Comparison of ENCODE assay signal across 8 cellular contexts in the genomic region with DNA sequence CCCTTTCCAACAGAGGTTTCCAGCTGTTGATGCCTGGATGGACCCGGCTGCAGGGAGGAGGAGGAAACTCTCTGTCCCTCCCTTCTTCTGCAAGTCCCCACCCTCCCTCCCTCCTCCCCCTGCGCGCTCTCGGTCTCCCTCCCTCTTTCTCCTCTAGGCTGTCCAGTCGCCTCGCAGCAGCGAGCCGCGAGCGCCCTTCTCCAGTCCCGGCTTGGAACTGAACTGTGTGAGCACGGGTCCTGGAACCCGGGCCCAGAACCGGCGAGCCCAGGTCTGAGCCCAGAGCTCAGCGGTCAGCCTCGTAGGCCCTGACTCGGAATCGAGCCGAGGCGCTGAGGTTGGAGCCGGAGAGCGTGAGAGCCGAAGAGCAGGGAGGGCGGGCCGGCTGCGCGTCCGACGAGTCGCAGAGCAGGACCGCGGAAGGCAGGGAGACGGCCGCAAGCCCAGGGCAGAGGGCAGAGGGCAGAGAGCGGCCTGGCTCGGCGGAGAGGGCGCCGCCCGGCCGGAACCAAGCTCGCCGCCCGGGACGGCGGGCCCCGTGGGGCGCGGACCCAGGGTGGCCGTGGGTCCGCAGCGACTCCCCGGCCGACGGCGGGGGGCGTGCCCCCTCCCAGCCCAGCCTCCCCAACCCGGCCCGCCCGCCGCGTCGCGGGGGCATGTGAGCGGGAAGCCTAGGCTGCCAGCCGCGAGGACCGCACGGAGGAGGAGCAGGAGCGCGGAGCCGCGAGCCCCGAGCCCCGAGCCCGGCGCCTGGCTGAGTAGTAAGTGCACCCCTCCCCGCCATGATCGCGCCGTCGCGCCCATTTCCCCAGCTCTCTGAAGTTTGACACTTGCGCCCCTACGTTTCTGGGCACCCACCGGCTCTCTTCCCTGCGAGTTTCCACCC. TPM values are rescaled to one million over a fixed set of nuclear protein-coding genes. Genes with fewer than 3 reads are reported as not detected.
A peak's percentile ranks its signal among the peaks of the same experiment; 100 is the strongest.
DNase-seq lines count a peak whose midpoint lies in the region; ATAC-seq, FAIRE-seq and TF ChIP-seq lines count a peak whose summit lies in the region.

TSS of gene SOX13 (plus strand) at position 165 of the 886 bp plus-strand sequence. CDS start 39,801 bp downstream, outside the sequence.

- H3K9me3 ChIP-seq in MG63 (no peaks in the 10 kb centered on the region), SK-N-SH (no peaks in the 10 kb centered on the region), iPS-18c (ENCODE audit: control insufficient read depth, insufficient read depth, low read length) (no peaks in the 10 kb centered on the region)

- 0 out of 2 replicates have a peak, but pooled peaks cover 3% of the 10 kb centered on the region for H3K79me2 ChIP-seq in SK-N-SH (ENCODE audit: insufficient read depth)

- H3K4me1 ChIP-seq in SK-N-SH (ENCODE audit: control insufficient read depth in 1 of 2, insufficient read depth in 2 of 2, low read depth in 1 of 2, low read length in 1 of 2) (peaks cover 0 to 9% of the 10 kb centered on the region in 2 experiments; a peak in 1 of 4 replicates), rectal smooth muscle tissue (ENCODE audit: control insufficient read depth, insufficient read depth, low read length) (peaks cover 5% of the 10 kb centered on the region)

- H4K20me1 ChIP-seq in SK-N-SH (ENCODE audit: insufficient read depth) = no peaks in the 10 kb centered on the region

- peak within 1 kb of the TSS; percentile 98 for H3K4me2 ChIP-seq in SK-N-SH

- WGBS in SK-N-SH (ENCODE audit: low lambda C conversion rate) = 1% methylated on average over 26 of the region's 88 CpGs

- FAIRE-seq in D721Med (lab: Jason Lieb, UNC) = no peak

- ATAC-seq in GM18502 (IDR thresholded peaks at IDR 0.05; ENCODE audit: poor library complexity, unreplicated experiment) = no peak

- no peaks in the 10 kb centered on the region for H3F3A ChIP-seq in SK-N-SH (replicated peaks; ENCODE audit: insufficient read depth)

- H3K36me3 ChIP-seq in MG63 (no peaks in the 10 kb centered on the region; the same call in none of the 2 replicates), SK-N-SH (replicated peaks in 1 of 2; ENCODE audit: control insufficient read depth in 1 of 2, insufficient read depth in 2 of 2, low read length in 1 of 2) (no peaks in the 10 kb centered on the region), rectal smooth muscle tissue (ENCODE audit: control insufficient read depth, insufficient read depth, low read length) (no peaks in the 10 kb centered on the region)

- H3K27ac ChIP-seq in SK-N-SH (ENCODE audit: low read depth in 2 of 2, low read length in 1 of 2) = peak within 1 kb of the TSS; percentile 44 to 57; a peak in 2 of 4 replicates
- H3K27ac ChIP-seq in rectal smooth muscle tissue (ENCODE audit: low read depth, low read length) = peak within 1 kb of the TSS; percentile 92

- H3K27me3 ChIP-seq in MG63 (no peaks in the 10 kb centered on the region), SK-N-SH (ENCODE audit: insufficient read depth) (no peaks in the 10 kb centered on the region), rectal smooth muscle tissue (ENCODE audit: control insufficient read depth, insufficient read depth, low read length) (no peaks in the 10 kb centered on the region)

- H3K9ac ChIP-seq in SK-N-SH = peak within 1 kb of the TSS; percentile 67; the same call in 1 of the 2 replicates
- H3K9ac ChIP-seq in rectal smooth muscle tissue (ENCODE audit: low read length) = peak within 1 kb of the TSS; percentile 66

- DNase-seq in D721Med (ENCODE audit: insufficient read length, low spot score) (peak; percentile 96), MG63 (peak; percentile 92), SK-N-SH (peak; percentile 92), cerebellar cortex (ENCODE audit: low spot score) (peak; percentile 80), GM10248 (ENCODE audit: extremely low spot score) (no peak)

- H3K4me3 ChIP-seq in MG63 (peak within 1 kb of the TSS; percentile 65), SK-N-SH (ENCODE audit: low read depth in 2 of 2, low read length in 1 of 2) (peak within 1 kb of the TSS; percentile 71 to 80), iPS-18c (ENCODE audit: insufficient read depth, low read depth, low read length) (peak within 1 kb of the TSS; percentile 71), rectal smooth muscle tissue (ENCODE audit: low read length) (peak within 1 kb of the TSS; percentile 70)

- POLR2A ChIA-PET in SK-N-SH (lab: Yijun Ruan, JAX) = interaction anchor here (0.5 to 1.5 kb wide), 3 partner anchors 11 to 79 kb away, joined by 3 to 8 read pairs (median 3); partner anchors contain the start of gene ETNK2
- POLR2A ChIA-PET in GM10248 (lab: Yijun Ruan, JAX) = no interaction called here

- peak within 1 kb of the TSS; percentile 74 for H2AFZ ChIP-seq in SK-N-SH (ENCODE audit: low read depth)

- TF ChIP-seq EP300 in SK-N-SH (IDR thresholded peaks at IDR 0.05; ENCODE audit: borderline replicate concordance in 1 of 2, low read depth in 1 of 2, low read length in 1 of 2) = no peak

- no peaks in the 10 kb centered on the region for H3K9me2 ChIP-seq in SK-N-SH

- TF ChIP-seq RAD21 in SK-N-SH (IDR thresholded peaks at IDR 0.05; ENCODE audit: low read length) = peak; percentile 30; the same call in 1 of the 2 replicates

- CTCF ChIA-PET in SK-N-SH (lab: Yijun Ruan, JAX) = interaction anchor here (1.1 to 3.8 kb wide), 5 partner anchors 54 to 253 kb away, joined by 3 to 31 read pairs (median 9); partner anchors contain the start of gene ETNK2
- CTCF ChIA-PET in GM10248 (lab: Yijun Ruan, JAX) = interaction anchor here (1.2 kb wide), 1 partner anchor 56 kb away, joined by 3 read pairs; no protein-coding TSS in a partner anchor

- TF ChIP-seq CTCF in D721Med (IDR thresholded peaks at IDR 0.05; ENCODE audit: insufficient read depth, missing control alignments) (no peak), SK-N-SH (IDR thresholded peaks at IDR 0.05) (peak; percentile 25), GM10248 (IDR thresholded peaks at IDR 0.05; ENCODE audit: control extremely low read depth, extremely low read depth, low read depth, missing control alignments) (no peak)

TF ChIP-seq in SK-N-SH, 30 proteins besides CTCF, POLR2A, EP300 and RAD21:
- TF ChIP-seq TAF1 (IDR thresholded peaks at IDR 0.05; ENCODE audit: borderline replicate concordance, low read depth, low read length) = peak; percentile 55; the same call in 1 of the 2 replicates
- TF ChIP-seq ELF1 (IDR thresholded peaks at IDR 0.05) = no peak
- TF ChIP-seq, protein P1, sequence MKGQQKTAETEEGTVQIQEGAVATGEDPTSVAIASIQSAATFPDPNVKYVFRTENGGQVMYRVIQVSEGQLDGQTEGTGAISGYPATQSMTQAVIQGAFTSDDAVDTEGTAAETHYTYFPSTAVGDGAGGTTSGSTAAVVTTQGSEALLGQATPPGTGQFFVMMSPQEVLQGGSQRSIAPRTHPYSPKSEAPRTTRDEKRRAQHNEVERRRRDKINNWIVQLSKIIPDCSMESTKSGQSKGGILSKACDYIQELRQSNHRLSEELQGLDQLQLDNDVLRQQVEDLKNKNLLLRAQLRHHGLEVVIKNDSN (IDR thresholded peaks at IDR 0.05; ENCODE audit: borderline replicate concordance, low read depth) = no peak
- no peak for TF ChIP-seq GATA2 (CRISPR knock-in tag; IDR thresholded peaks at IDR 0.05)
- TF ChIP-seq SIN3A (IDR thresholded peaks at IDR 0.05; ENCODE audit: borderline replicate concordance, low read depth, low read length) = no peak
- no peak for TF ChIP-seq FOXJ3 (CRISPR knock-in tag; IDR thresholded peaks at IDR 0.05)
- TF ChIP-seq RCOR1 (IDR thresholded peaks at IDR 0.05; ENCODE audit: low read length) = no peak
- TF ChIP-seq TCF12 (IDR thresholded peaks at IDR 0.05) = no peak
- no peak for TF ChIP-seq CHD2 (IDR thresholded peaks at IDR 0.05; ENCODE audit: low read length, partially characterized antibody)
- no peak for TF ChIP-seq JUND (IDR thresholded peaks at IDR 0.05)
- TF ChIP-seq FOSL2 (IDR thresholded peaks at IDR 0.05; ENCODE audit: borderline replicate concordance, low read depth) = no peak
- TF ChIP-seq MXI1 (IDR thresholded peaks at IDR 0.05; ENCODE audit: low read depth, low read length) = 0 out of 2 replicates have a peak, but pooled peaks have one; percentile 41
- no peak for TF ChIP-seq FOXM1 (IDR thresholded peaks at IDR 0.05; ENCODE audit: low read depth)
- TF ChIP-seq YY1 (IDR thresholded peaks at IDR 0.05; ENCODE audit: low read depth) = no peak
- peak; percentile 83 for TF ChIP-seq POLR2AphosphoS5 (IDR thresholded peaks at IDR 0.05; ENCODE audit: low read depth, low read length)
- TF ChIP-seq RFX5 (IDR thresholded peaks at IDR 0.05; ENCODE audit: low read length) = no peak
- TF ChIP-seq EZH2phosphoT487 (IDR thresholded peaks at IDR 0.05; ENCODE audit: borderline replicate concordance, low read depth) = no peak
- TF ChIP-seq SMC3 (IDR thresholded peaks at IDR 0.05; ENCODE audit: low read depth, low read length) = no peak
- TF ChIP-seq, protein P2, sequence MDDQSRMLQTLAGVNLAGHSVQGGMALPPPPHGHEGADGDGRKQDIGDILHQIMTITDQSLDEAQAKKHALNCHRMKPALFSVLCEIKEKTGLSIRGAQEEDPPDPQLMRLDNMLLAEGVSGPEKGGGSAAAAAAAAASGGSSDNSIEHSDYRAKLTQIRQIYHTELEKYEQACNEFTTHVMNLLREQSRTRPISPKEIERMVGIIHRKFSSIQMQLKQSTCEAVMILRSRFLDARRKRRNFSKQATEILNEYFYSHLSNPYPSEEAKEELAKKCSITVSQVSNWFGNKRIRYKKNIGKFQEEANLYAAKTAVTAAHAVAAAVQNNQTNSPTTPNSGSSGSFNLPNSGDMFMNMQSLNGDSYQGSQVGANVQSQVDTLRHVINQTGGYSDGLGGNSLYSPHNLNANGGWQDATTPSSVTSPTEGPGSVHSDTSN (IDR thresholded peaks at IDR 0.05) = no peak
- no peak for TF ChIP-seq NRF1 (IDR thresholded peaks at IDR 0.05; ENCODE audit: low read depth, low read length)
- no peak for TF ChIP-seq TEAD4 (IDR thresholded peaks at IDR 0.05; ENCODE audit: borderline replicate concordance, insufficient read depth)

RNA-seq across cellular contexts. Expression of gene SOX13, which starts in this region (rescaled TPM):
- 0.86 and 2.1 TPM in 2 replicates for total RNA-seq in MG63 (2014; rRNA removed; shearing (Covaris generic); ENCODE audit: low replicate concordance)
- polyA plus RNA-seq in SK-N-SH (2012; rRNA removed) = 7.2 and 10.6 TPM in 2 replicates
- polyA plus RNA-seq in SK-N-SH (2012; cell fraction: cytosol; rRNA removed) = 4.4 and 6.1 TPM in 2 replicates
- polyA plus RNA-seq in SK-N-SH (2012; cell fraction: nucleus; rRNA removed) = 21.8 and 23.2 TPM in 2 replicates
